ENCODE assay signal across 9 cellular contexts in genomic region chr6:135675862-135676261, GRCh38.
A peak's percentile ranks its signal among the peaks of the same experiment; 100 is the strongest.
DNase-seq lines count a peak whose midpoint lies in the region; ATAC-seq and TF ChIP-seq lines count a peak whose summit lies in the region.
"Had no signal": no experiment of that assay in that cellular context is flagged by ENCODE, and none has a peak within 500 bp of the region (broad histone marks: within the 10 kb centered on the region; RNA-seq: fewer than 3 reads in every experiment).

No MANE protein-coding gene starts in this region.

- H3K4me2 ChIP-seq in MM.1S (ENCODE audit: low read depth, low read length), result no peak overlapping the region

- H3K27me3 ChIP-seq in MM.1S (replicated peaks; ENCODE audit: insufficient read depth, low read length), result no peaks in the 10 kb centered on the region
- H3K27me3 ChIP-seq: body of pancreas had no signal

- H3K4me3 ChIP-seq in MM.1S (ENCODE audit: low read length), result no peak overlapping the region
- H3K4me3 ChIP-seq in fibroblast of pulmonary artery (replicated peaks; ENCODE audit: low read depth, low read length), result no peak overlapping the region
- H3K4me3 ChIP-seq: body of pancreas had no signal

- H3K4me1 Mint-ChIP-seq in activated T-cell treated with anti-CD3 and anti-CD28 coated beads, Interleukin-2, amount 50 U/mL, for 4 hours (ENCODE audit: low read depth), result peaks cover 3% of the 10 kb centered on the region
- peaks cover 24% of the 10 kb centered on the region for H3K4me1 Mint-ChIP-seq in activated T-cell treated with anti-CD3 and anti-CD28 coated beads, Interleukin-2, amount 50 U/mL, for 24 hours (ENCODE audit: low read depth)
- peaks cover 26% of the 10 kb centered on the region for H3K4me1 Mint-ChIP-seq in T-helper 1 cell treated with Interleukin-12 subunit alpha and Interleukin-12 subunit beta and Interleukin-4 antibody, amounts not matched to agents 30 μg/mL and 1 μg/mL, for 36 hours (ENCODE audit: low read depth)
- H3K4me1 Mint-ChIP-seq in stimulated activated naive CD8-positive, alpha-beta T cell treated with anti-CD3 and anti-CD28 coated beads, Interleukin-15, Interleukin-2, amounts not matched to agents 100 ng/mL and 50 ng/mL, for 24 hours (ENCODE audit: low read depth), result peaks cover 28% of the 10 kb centered on the region

- no peak overlapping the region for H3K27ac Mint-ChIP-seq in activated T-cell treated with anti-CD3 and anti-CD28 coated beads, Interleukin-2, amount 50 U/mL, for 24 hours
- peak overlapping the region; percentile 31 for H3K27ac Mint-ChIP-seq in T-helper 1 cell treated with Interleukin-12 subunit alpha and Interleukin-12 subunit beta and Interleukin-4 antibody, amounts not matched to agents 30 μg/mL and 1 μg/mL, for 36 hours
- H3K27ac Mint-ChIP-seq in stimulated activated naive CD8-positive, alpha-beta T cell treated with anti-CD3 and anti-CD28 coated beads, Interleukin-15, Interleukin-2, amounts not matched to agents 100 ng/mL and 50 ng/mL, for 24 hours, result peak overlapping the region; percentile 23

- peak in 1 of 2 donors; percentile 73 for ATAC-seq in activated T-cell treated with anti-CD3 and anti-CD28 coated beads, Interleukin-2, amount 50 U/mL, for 4 hours
- ATAC-seq in HG02588 (IDR thresholded peaks at IDR 0.05; ENCODE audit: unreplicated experiment), result no peak
- ATAC-seq: body of pancreas had no signal

- no peaks in the 10 kb centered on the region for H3F3A ChIP-seq in MM.1S (ENCODE audit: insufficient read depth, low read length)

- no peaks in the 10 kb centered on the region for H3K9me2 ChIP-seq in MM.1S (replicated peaks; ENCODE audit: insufficient read depth, low read length)

- H3K36me3 Mint-ChIP-seq in activated T-cell treated with anti-CD3 and anti-CD28 coated beads, Interleukin-2, amount 50 U/mL, for 4 hours (ENCODE audit: insufficient read depth), result no peaks in the 10 kb centered on the region
- no peaks in the 10 kb centered on the region for H3K36me3 Mint-ChIP-seq in activated T-cell treated with anti-CD3 and anti-CD28 coated beads, Interleukin-2, amount 50 U/mL, for 24 hours (ENCODE audit: low read depth)
- peaks cover 14% of the 10 kb centered on the region for H3K36me3 Mint-ChIP-seq in T-helper 1 cell treated with Interleukin-12 subunit alpha and Interleukin-12 subunit beta and Interleukin-4 antibody, amounts not matched to agents 30 μg/mL and 1 μg/mL, for 36 hours (ENCODE audit: low read depth)
- no peaks in the 10 kb centered on the region for H3K36me3 Mint-ChIP-seq in stimulated activated naive CD8-positive, alpha-beta T cell treated with anti-CD3 and anti-CD28 coated beads, Interleukin-15, Interleukin-2, amounts not matched to agents 100 ng/mL and 50 ng/mL, for 24 hours (ENCODE audit: low read depth)

- no peaks in the 10 kb centered on the region for H3K27me3 Mint-ChIP-seq in activated T-cell treated with anti-CD3 and anti-CD28 coated beads, Interleukin-2, amount 50 U/mL, for 4 hours (ENCODE audit: low read depth)
- H3K27me3 Mint-ChIP-seq in activated T-cell treated with anti-CD3 and anti-CD28 coated beads, Interleukin-2, amount 50 U/mL, for 24 hours, result no peaks in the 10 kb centered on the region
- no peaks in the 10 kb centered on the region for H3K27me3 Mint-ChIP-seq in T-helper 1 cell treated with Interleukin-12 subunit alpha and Interleukin-12 subunit beta and Interleukin-4 antibody, amounts not matched to agents 30 μg/mL and 1 μg/mL, for 36 hours (ENCODE audit: low read depth)
- H3K27me3 Mint-ChIP-seq in stimulated activated naive CD8-positive, alpha-beta T cell treated with anti-CD3 and anti-CD28 coated beads, Interleukin-15, Interleukin-2, amounts not matched to agents 100 ng/mL and 50 ng/mL, for 24 hours, result no peaks in the 10 kb centered on the region

- no peaks in the 10 kb centered on the region for H3K36me3 ChIP-seq in MM.1S (replicated peaks; ENCODE audit: insufficient read depth, low read length)

- no peak overlapping the region for H3K9ac ChIP-seq in MM.1S (ENCODE audit: low read length)

- H2AFZ ChIP-seq in MM.1S (ENCODE audit: low read length), result no peak overlapping the region

- H3K27ac ChIP-seq in MM.1S (ENCODE audit: low read length), result no peak overlapping the region
- H3K27ac ChIP-seq: body of pancreas had no signal

- no peaks in the 10 kb centered on the region for H4K20me1 ChIP-seq in MM.1S (ENCODE audit: insufficient read depth, low read length)

- peak; percentile 57 for TF ChIP-seq CTCF in MM.1S (IDR thresholded peaks at IDR 0.05; ENCODE audit: low read length)
- peak; percentile 3 for TF ChIP-seq CTCF in fibroblast of pulmonary artery (IDR thresholded peaks at IDR 0.05; ENCODE audit: low read length, missing control alignments)

- no peak overlapping the region for H3K4me3 Mint-ChIP-seq in activated T-cell treated with anti-CD3 and anti-CD28 coated beads, Interleukin-2, amount 50 U/mL, for 4 hours
- no peak overlapping the region for H3K4me3 Mint-ChIP-seq in activated T-cell treated with anti-CD3 and anti-CD28 coated beads, Interleukin-2, amount 50 U/mL, for 24 hours
- H3K4me3 Mint-ChIP-seq in T-helper 1 cell treated with Interleukin-12 subunit alpha and Interleukin-12 subunit beta and Interleukin-4 antibody, amounts not matched to agents 30 μg/mL and 1 μg/mL, for 36 hours, result no peak overlapping the region
- H3K4me3 Mint-ChIP-seq in stimulated activated naive CD8-positive, alpha-beta T cell treated with anti-CD3 and anti-CD28 coated beads, Interleukin-15, Interleukin-2, amounts not matched to agents 100 ng/mL and 50 ng/mL, for 24 hours, result no peak overlapping the region

- DNase-seq in activated T-cell treated with anti-CD3 and anti-CD28 coated beads, Interleukin-2, amount 50 U/mL, for 4 hours, result peak; percentile 15
- DNase-seq in activated T-cell treated with anti-CD3 and anti-CD28 coated beads, Interleukin-2, amount 50 U/mL, for 24 hours, result no peak
- DNase-seq in MM.1S, result peak; percentile 52
- peak; percentile 58 for DNase-seq in fibroblast of pulmonary artery (ENCODE audit: low read depth)
- no peak for DNase-seq in AG20443 (ENCODE audit: low spot score)

- no peaks in the 10 kb centered on the region for H3K9me3 Mint-ChIP-seq in activated T-cell treated with anti-CD3 and anti-CD28 coated beads, Interleukin-2, amount 50 U/mL, for 4 hours
- H3K9me3 Mint-ChIP-seq in activated T-cell treated with anti-CD3 and anti-CD28 coated beads, Interleukin-2, amount 50 U/mL, for 24 hours, result peaks cover 3% of the 10 kb centered on the region
- H3K9me3 Mint-ChIP-seq in T-helper 1 cell treated with Interleukin-12 subunit alpha and Interleukin-12 subunit beta and Interleukin-4 antibody, amounts not matched to agents 30 μg/mL and 1 μg/mL, for 36 hours, result peaks cover 16% of the 10 kb centered on the region
- H3K9me3 Mint-ChIP-seq in stimulated activated naive CD8-positive, alpha-beta T cell treated with anti-CD3 and anti-CD28 coated beads, Interleukin-15, Interleukin-2, amounts not matched to agents 100 ng/mL and 50 ng/mL, for 24 hours, result no peaks in the 10 kb centered on the region

- no peaks in the 10 kb centered on the region for H3K79me2 ChIP-seq in MM.1S (ENCODE audit: low read length)

- H3K9me3 ChIP-seq in MM.1S (replicated peaks; ENCODE audit: insufficient read depth, low read length), result no peaks in the 10 kb centered on the region
- H3K9me3 ChIP-seq: body of pancreas had no signal

- H3K4me1 ChIP-seq in MM.1S (ENCODE audit: low read length), result no peaks in the 10 kb centered on the region

Comparison
In these comparisons a context has a peak if more than half of its experiments do, and no peak if none do; other contexts are left out.
1. DNase-seq: peak in activated T-cell treated with anti-CD3 and anti-CD28 coated beads, Interleukin-2, amount 50 U/mL, for 4 hours (single experiment), MM.1S (single experiment) and fibroblast of pulmonary artery (single experiment); none in activated T-cell treated with anti-CD3 and anti-CD28 coated beads, Interleukin-2, amount 50 U/mL, for 24 hours (single experiment) and AG20443 (single experiment).